20 cellular contexts compared by ENCODE assay signal in genomic region chr9:70474413-70474812, GRCh38. TPM values are rescaled to one million over a fixed set of nuclear protein-coding genes. Genes with fewer than 3 reads are reported as not detected.
DNase-seq lines count a peak whose midpoint lies in the region; ATAC-seq, FAIRE-seq and TF ChIP-seq lines count a peak whose summit lies in the region.
"Had no signal": no experiment of that assay in that cellular context is flagged by ENCODE, and none has a peak within 500 bp of the region (broad histone marks: within the 10 kb centered on the region; RNA-seq: fewer than 3 reads in every experiment).

No MANE protein-coding gene starts in this region.

- dilution Hi-C loops in mammary epithelial cell (cut with HindIII; ENCODE audit: low sequenced_read_pairs) = no loop called here

- intact Hi-C loops in breast epithelium (cut with DNase I; ENCODE audit: low total_unique reads) (no loop called here), mammary epithelial cell (cut with micrococcal nuclease) (no loop called here), esophagus squamous epithelium (cut with DNase I) (no loop called here), pancreas (cut with DNase I) (no loop called here), upper lobe of right lung (cut with DNase I) (no loop called here)

- no peaks in the 10 kb centered on the region for H3K27me3 ChIP-seq in breast epithelium
- H3K27me3 ChIP-seq in mammary epithelial cell (ENCODE audit: insufficient read depth, low read length) = no peaks in the 10 kb centered on the region
- no peaks in the 10 kb centered on the region for H3K27me3 ChIP-seq in esophagus squamous epithelium
- no peaks in the 10 kb centered on the region for H3K27me3 ChIP-seq in pancreas
- no peaks in the 10 kb centered on the region for H3K27me3 ChIP-seq in upper lobe of right lung
- no peaks in the 10 kb centered on the region for H3K27me3 ChIP-seq in brain microvascular endothelial cell (replicated peaks)
- H3K27me3 ChIP-seq in SK-N-SH (ENCODE audit: insufficient read depth) = no peaks in the 10 kb centered on the region

- H3K27ac ChIP-seq in breast epithelium (peak overlapping the region; percentile 82 to 83), mammary epithelial cell (ENCODE audit: insufficient read depth, low read depth, low read length) (no peak overlapping the region), esophagus squamous epithelium (peak overlapping the region in 3 of 4 donors; percentile 42 to 59 (median 55)), pancreas (peak overlapping the region; percentile 31 to 61 (median 54)), upper lobe of right lung (peak overlapping the region; percentile 52), brain microvascular endothelial cell (no peak overlapping the region), SK-N-SH (ENCODE audit: low read depth in 2 of 2, low read length in 1 of 2) (no peak overlapping the region)
- H3K27ac ChIP-seq: psoas muscle had no signal

- H3K9me3 ChIP-seq in breast epithelium (no peaks in the 10 kb centered on the region), mammary epithelial cell (replicated peaks; ENCODE audit: insufficient read depth, low read length) (no peaks in the 10 kb centered on the region), esophagus squamous epithelium (no peaks in the 10 kb centered on the region), pancreas (no peaks in the 10 kb centered on the region), upper lobe of right lung (no peaks in the 10 kb centered on the region), SK-N-SH (no peaks in the 10 kb centered on the region)
- H3K9me3 ChIP-seq: psoas muscle had no signal

- H3K79me2 ChIP-seq in mammary epithelial cell (ENCODE audit: insufficient read depth, low read length) = no peaks in the 10 kb centered on the region
- no peaks in the 10 kb centered on the region for H3K79me2 ChIP-seq in SK-N-SH (ENCODE audit: insufficient read depth)

- H3K9ac ChIP-seq in mammary epithelial cell (ENCODE audit: insufficient read depth, low read length) (no peak overlapping the region), SK-N-SH (no peak overlapping the region)

- CTCF ChIA-PET in mammary epithelial cell (lab: Charles Lee; ENCODE audit: low non-redundant PET) (no interaction called here), SK-N-SH (lab: Yijun Ruan, JAX) (interaction anchor here (0.9 to 1.2 kb wide), 3 partner anchors 10 to 134 kb away, joined by 3 read pairs; no protein-coding TSS in a partner anchor)

- ATAC-seq in pancreas (peak in 2 of 4 donors; percentile 25 to 27), upper lobe of right lung (peak; percentile 5)
- ATAC-seq: GM23338, psoas muscle had no signal

- H3K9me2 ChIP-seq in SK-N-SH = no peaks in the 10 kb centered on the region

- TF ChIP-seq POLR2A in breast epithelium (IDR thresholded peaks at IDR 0.05) (no peak), esophagus squamous epithelium (IDR thresholded peaks at IDR 0.05) (no peak)

- H3K4me2 ChIP-seq in mammary epithelial cell (ENCODE audit: insufficient read depth, low read depth, low read length) (no peak overlapping the region), SK-N-SH (no peak overlapping the region)
- H3K4me2 ChIP-seq: GM23338 had no signal

- TF ChIP-seq RAD21 in SK-N-SH (IDR thresholded peaks at IDR 0.05; ENCODE audit: low read length) = no peak

- peaks cover 6 to 32% of the 10 kb centered on the region in 2 donors for H3K4me1 ChIP-seq in breast epithelium
- H3K4me1 ChIP-seq in mammary epithelial cell (ENCODE audit: insufficient read depth, low read length) = peaks cover 14% of the 10 kb centered on the region
- H3K4me1 ChIP-seq in esophagus squamous epithelium = peaks cover 12 to 63% (median 27%) of the 10 kb centered on the region in 3 donors
- H3K4me1 ChIP-seq in pancreas = peaks cover 48 to 87% (median 62%) of the 10 kb centered on the region in 3 donors
- peaks cover 79% of the 10 kb centered on the region for H3K4me1 ChIP-seq in upper lobe of right lung
- peaks cover 0 to 3% of the 10 kb centered on the region in 2 experiments; a peak in 1 of 4 replicates for H3K4me1 ChIP-seq in SK-N-SH (ENCODE audit: control insufficient read depth in 1 of 2, insufficient read depth in 2 of 2, low read depth in 1 of 2, low read length in 1 of 2)

- H2AFZ ChIP-seq in mammary epithelial cell (ENCODE audit: low read depth, low read length) = no peak overlapping the region
- H2AFZ ChIP-seq in SK-N-SH (ENCODE audit: low read depth) = no peak overlapping the region
- H2AFZ ChIP-seq: GM23338 had no signal

- no TSS peak for BruUV-seq in mammary epithelial cell (replicated peaks; lab: Mats Ljungman, UMichigan)

- no peak for TF ChIP-seq EP300 in SK-N-SH (IDR thresholded peaks at IDR 0.05; ENCODE audit: borderline replicate concordance in 1 of 2, low read depth in 1 of 2, low read length in 1 of 2)

- H3K4me3 ChIP-seq in breast epithelium (no peak overlapping the region), mammary epithelial cell (replicated peaks in 1 of 3; ENCODE audit: insufficient read depth in 1 of 3, low read depth in 2 of 3, low read length in 3 of 3) (no peak overlapping the region), esophagus squamous epithelium (no peak overlapping the region), pancreas (no peak overlapping the region), upper lobe of right lung (no peak overlapping the region), brain microvascular endothelial cell (ENCODE audit: low read depth, low read length) (no peak overlapping the region), SK-N-SH (ENCODE audit: low read depth in 2 of 2, low read length in 1 of 2) (no peak overlapping the region)
- H3K4me3 ChIP-seq: GM23338, psoas muscle had no signal

- H4K20me1 ChIP-seq in mammary epithelial cell (ENCODE audit: insufficient read depth, low read length) (no peaks in the 10 kb centered on the region), SK-N-SH (ENCODE audit: insufficient read depth) (no peaks in the 10 kb centered on the region)

- no peak for TF ChIP-seq CTCF in breast epithelium (IDR thresholded peaks at IDR 0.05)
- no peak for TF ChIP-seq CTCF in mammary epithelial cell (conservative IDR thresholded peaks at IDR 0.05 in 1 of 2, IDR thresholded peaks at IDR 0.05 in 1 of 2; ENCODE audit: extremely low read depth in 1 of 2, insufficient read depth in 1 of 2, low read depth in 1 of 2, low read length in 2 of 2)
- no peak for TF ChIP-seq CTCF in esophagus squamous epithelium (IDR thresholded peaks at IDR 0.05)
- no peak for TF ChIP-seq CTCF in pancreas (IDR thresholded peaks at IDR 0.05)
- TF ChIP-seq CTCF in upper lobe of right lung (IDR thresholded peaks at IDR 0.05) = no peak
- TF ChIP-seq CTCF in brain microvascular endothelial cell (IDR thresholded peaks at IDR 0.05; ENCODE audit: low read depth, low read length, missing control alignments) = no peak
- TF ChIP-seq CTCF in SK-N-SH (IDR thresholded peaks at IDR 0.05) = no peak

- WGBS in mammary epithelial cell (ENCODE audit: low coverage, missing lambda C conversion rate) = 83% methylated on average over 2 of the region's 2 CpGs
- 91 to 98% methylated on average over 2 of the region's 2 CpGs for WGBS in esophagus squamous epithelium, 2 donors
- WGBS in pancreas, 2 donors = 52% methylated on average over 2 of the region's 2 CpGs
- WGBS in SK-N-SH (ENCODE audit: low lambda C conversion rate) = 85% methylated on average over 2 of the region's 2 CpGs

- DNase-seq in breast epithelium (ENCODE audit: low spot score in 2 of 2) (no peak), mammary epithelial cell (no peak), esophagus squamous epithelium (lab: John Stamatoyannopoulos, UW) (no peak), pancreas (no peak), upper lobe of right lung (no peak), NCI-H146 treated with DMSO at 0.1 percent for 48 hours (lab: John Stamatoyannopoulos, UW; ENCODE audit: unreplicated experiment) (no peak), brain microvascular endothelial cell (no peak), SK-N-SH (no peak)
- DNase-seq: activated CD4-positive, alpha-beta T cell treated with anti-CD3 and anti-CD28 coated beads, Interleukin-2, amount 50 U/mL, for 1 hour; anterior cingulate cortex; Karpas-422; NCI-H1105 treated with DMSO at 0.1 percent for 48 hours; NCI-H526 treated with DMSO at 0.1 percent for 48 hours; psoas muscle; SIG-M5; stimulated activated CD8-positive, alpha-beta memory T cell treated with anti-CD3 and anti-CD28 coated beads, Interleukin-4, amount 100 ng/mL, for 48 hours; T-helper 1 cell had no signal

- in situ Hi-C loops in mammary epithelial cell (cut with MboI; ENCODE audit: low sequenced_read_pairs in 2 of 2) = no loop called here
- in situ Hi-C loops in brain microvascular endothelial cell (cut with HindIII; ENCODE audit: low pct_ligation_motif_present, low sequenced_read_pairs) = no loop called here

- H3K36me3 ChIP-seq in breast epithelium = no peaks in the 10 kb centered on the region
- H3K36me3 ChIP-seq in mammary epithelial cell (ENCODE audit: insufficient read depth, low read length) = no peaks in the 10 kb centered on the region
- H3K36me3 ChIP-seq in esophagus squamous epithelium = no peaks in the 10 kb centered on the region
- no peaks in the 10 kb centered on the region for H3K36me3 ChIP-seq in pancreas
- H3K36me3 ChIP-seq in upper lobe of right lung = no peaks in the 10 kb centered on the region
- no peaks in the 10 kb centered on the region for H3K36me3 ChIP-seq in brain microvascular endothelial cell (replicated peaks)
- H3K36me3 ChIP-seq in SK-N-SH (replicated peaks in 1 of 2; ENCODE audit: control insufficient read depth in 1 of 2, insufficient read depth in 2 of 2, low read length in 1 of 2) = no peaks in the 10 kb centered on the region

- no peaks in the 10 kb centered on the region for H3F3A ChIP-seq in SK-N-SH (replicated peaks; ENCODE audit: insufficient read depth)

- POLR2A ChIA-PET in SK-N-SH (lab: Yijun Ruan, JAX) = no interaction called here

- no peak for FAIRE-seq in pancreas (lab: Jason Lieb, UNC)
- FAIRE-seq: A204.1, endometrium had no signal

TF ChIP-seq in SK-N-SH, 30 proteins besides CTCF, POLR2A, EP300 and RAD21 (continues in another document):
- TF ChIP-seq GATA2 (CRISPR knock-in tag; IDR thresholded peaks at IDR 0.05) (no peak), SIN3A (IDR thresholded peaks at IDR 0.05; ENCODE audit: borderline replicate concordance, low read depth, low read length) (no peak), GABPA (IDR thresholded peaks at IDR 0.05; ENCODE audit: low read depth) (no peak), NRF1 (IDR thresholded peaks at IDR 0.05; ENCODE audit: low read depth, low read length) (no peak), JUND (IDR thresholded peaks at IDR 0.05) (no peak), FOXM1 (IDR thresholded peaks at IDR 0.05; ENCODE audit: low read depth) (no peak), RXRA (IDR thresholded peaks at IDR 0.05; ENCODE audit: borderline replicate concordance, low read depth) (no peak)

RNA-seq across cellular contexts. Expression of gene KLF9, which starts 60.0 kb away (rescaled TPM):
- total RNA-seq in breast epithelium (100 to 1,000 TPM; 129 to 223 (median 206) TPM), mammary epithelial cell (10 to 100 TPM in 1 of 2 donors, 1 to 10 TPM in 1; 5.5 to 10.8 TPM), esophagus squamous epithelium (10 to 100 TPM; 13.7 to 71.0 (median 17.3) TPM), pancreas (10 to 100 TPM in 5 of 6 donors, 1 to 10 TPM in 1; 8.4 to 32.8 (median 18.1) TPM), upper lobe of right lung (91.0 TPM)
- polyA plus RNA-seq in mammary epithelial cell (3.2 TPM), pancreas (10 to 100 TPM in 1 of 2 donors, 1 to 10 TPM in 1; 9.0 to 16.2 TPM), SK-N-SH (2012; rRNA removed) (5.8 and 6.9 TPM in 2 replicates)
- polyA minus RNA-seq in mammary epithelial cell = 1.2 TPM
- polyA plus RNA-seq in SK-N-SH (2012; cell fraction: cytosol; rRNA removed) = 5.9 and 7.6 TPM in 2 replicates
- polyA plus RNA-seq in SK-N-SH (2012; cell fraction: nucleus; rRNA removed) = 5.0 and 8.3 TPM in 2 replicates

Comparison
In these comparisons a context has a peak if more than half of its experiments do, and no peak if none do; other contexts are left out.
1. H3K27ac ChIP-seq: peak in breast epithelium (2 of 2), esophagus squamous epithelium (3 of 4), pancreas (4 of 4) and upper lobe of right lung (single experiment); none in mammary epithelial cell (single experiment), brain microvascular endothelial cell (single experiment) and SK-N-SH (0 of 2).